14 cellular contexts compared by ENCODE assay signal in the genomic region with DNA sequence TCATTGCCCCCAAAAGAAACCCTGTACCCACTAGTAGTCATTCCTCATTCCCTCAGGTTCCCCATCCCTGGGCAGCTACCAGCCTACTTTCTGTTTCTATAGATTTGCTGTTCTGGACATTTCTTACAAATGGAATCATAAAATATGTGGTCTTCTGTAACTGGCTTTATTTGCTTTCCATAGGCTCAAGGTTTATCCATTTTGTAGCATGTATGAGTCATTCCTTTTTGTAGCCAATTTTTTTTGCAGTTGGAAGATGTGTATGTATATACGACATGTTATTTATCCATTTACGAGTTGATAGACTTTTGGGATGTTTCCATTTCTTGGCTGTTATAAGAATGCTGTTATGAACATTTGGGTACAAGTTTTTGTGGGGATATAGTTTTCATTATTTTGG.
"Had no signal": no experiment of that assay in that cellular context is flagged by ENCODE, and none has a peak within 500 bp of the region (broad histone marks: within the 10 kb centered on the region; RNA-seq: fewer than 3 reads in every experiment).

No MANE protein-coding gene starts in this region.

- ATAC-seq: lower lobe of right lung; naive thymus-derived CD8-positive, alpha-beta T cell had no signal

- H3K27me3 Mint-ChIP-seq: activated CD4-positive, alpha-beta T cell treated with anti-CD3 and anti-CD28 coated beads, Interleukin-2, amount 10 ng/mL, durations not matched to agents 7 days and 5 days; naive thymus-derived CD8-positive, alpha-beta T cell had no signal

- DNase-seq: activated CD4-positive, alpha-beta T cell treated with anti-CD3 and anti-CD28 coated beads, Interleukin-2, amount 10 ng/mL, durations not matched to agents 7 days and 5 days; activated CD4-positive, CD25-positive, alpha-beta regulatory T cell; activated CD8-positive, alpha-beta memory T cell treated with anti-CD3 and anti-CD28 coated beads for 24 hours; activated naive CD4-positive, alpha-beta T cell treated with anti-CD3 and anti-CD28 coated beads for 36 hours; effector CD4-positive, alpha-beta T cell; hypothalamus; lower lobe of right lung; naive thymus-derived CD8-positive, alpha-beta T cell; small intestine had no signal

- H3K9me3 ChIP-seq: lower lobe of right lung, right atrium auricular region, tibial nerve had no signal

- H3K9me3 Mint-ChIP-seq: activated naive CD4-positive, alpha-beta T cell treated with anti-CD3 and anti-CD28 coated beads for 36 hours; T-helper 1 cell treated with Interleukin-12 subunit alpha and Interleukin-12 subunit beta and Interleukin-4 antibody, amounts not matched to agents 30 μg/mL and 1 μg/mL, for 36 hours had no signal

- H3K4me3 ChIP-seq: coronary artery, lower lobe of right lung, right atrium auricular region, tibial nerve had no signal

- H3K4me1 Mint-ChIP-seq: activated CD4-positive, alpha-beta T cell treated with anti-CD3 and anti-CD28 coated beads, Interleukin-2, amount 10 ng/mL, durations not matched to agents 7 days and 5 days had no signal

- H3K27ac Mint-ChIP-seq: activated CD4-positive, alpha-beta T cell treated with anti-CD3 and anti-CD28 coated beads, Interleukin-2, amount 10 ng/mL, durations not matched to agents 7 days and 5 days; activated naive CD4-positive, alpha-beta T cell treated with anti-CD3 and anti-CD28 coated beads for 36 hours; T-helper 1 cell treated with Interleukin-12 subunit alpha and Interleukin-12 subunit beta and Interleukin-4 antibody, amounts not matched to agents 30 μg/mL and 1 μg/mL, for 36 hours had no signal

- H3K4me3 Mint-ChIP-seq: activated CD4-positive, alpha-beta T cell treated with anti-CD3 and anti-CD28 coated beads, Interleukin-2, amount 10 ng/mL, durations not matched to agents 7 days and 5 days; activated naive CD4-positive, alpha-beta T cell treated with anti-CD3 and anti-CD28 coated beads for 36 hours; naive thymus-derived CD8-positive, alpha-beta T cell; T-helper 1 cell treated with Interleukin-12 subunit alpha and Interleukin-12 subunit beta and Interleukin-4 antibody, amounts not matched to agents 30 μg/mL and 1 μg/mL, for 36 hours had no signal

- H3K27me3 ChIP-seq: right atrium auricular region, tibial nerve had no signal

- H3K27ac ChIP-seq: coronary artery, epithelial cell of prostate, lower lobe of right lung, tibial nerve had no signal

- H3K36me3 ChIP-seq: lower lobe of right lung, right atrium auricular region, tibial nerve had no signal

- FAIRE-seq: small intestine had no signal
